In the genomic region with DNA sequence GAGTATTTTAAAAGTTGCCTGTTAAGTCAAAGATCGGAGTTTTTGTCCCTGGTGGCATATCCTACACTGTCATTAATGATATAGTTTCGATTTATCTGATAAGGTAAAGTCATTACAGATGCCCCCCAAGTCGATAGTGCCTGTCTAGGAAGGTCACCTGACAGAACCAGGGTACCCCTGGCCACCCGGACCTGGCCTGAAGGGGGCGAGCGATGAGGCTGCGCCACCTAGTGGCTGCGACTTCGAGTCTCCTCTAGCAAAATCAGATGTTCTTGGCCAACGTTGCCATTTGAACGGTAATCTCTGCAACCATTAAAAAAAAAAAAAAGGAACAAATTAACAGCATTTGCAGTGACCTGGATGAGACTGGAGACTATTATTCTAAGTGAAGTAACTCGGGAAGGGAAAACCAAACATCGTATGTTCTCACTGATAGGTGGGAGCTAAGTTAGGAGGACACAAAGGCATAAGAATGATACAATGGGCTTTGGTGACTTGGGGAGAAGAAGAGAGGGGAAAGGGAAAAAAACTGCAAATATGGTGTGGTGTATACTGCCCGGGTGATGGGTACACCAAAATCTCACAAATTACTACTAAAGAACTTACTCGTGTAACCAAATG, we compare ENCODE assay signal across 8 cellular contexts.
DNase-seq lines count a peak whose midpoint lies in the region; ATAC-seq and TF ChIP-seq lines count a peak whose summit lies in the region.

No MANE protein-coding gene starts in this region.

- H3K27ac Mint-ChIP-seq in nephron: no peak overlapping the region
- H3K27ac Mint-ChIP-seq in CD4-positive, alpha-beta memory T cell: no peak overlapping the region

- POLR2A ChIA-PET in CD4-positive, alpha-beta memory T cell (lab: Charles Lee; ENCODE audit: partially characterized antibody): no interaction called here

- no peaks in the 10 kb centered on the region for H3K9me3 ChIP-seq in esophagus squamous epithelium
- H3K9me3 ChIP-seq in CD4-positive, alpha-beta memory T cell (ENCODE audit: control insufficient read depth in 1 of 2, low read length in 2 of 2): no peaks in the 10 kb centered on the region

- H3K4me1 Mint-ChIP-seq in nephron: no peaks in the 10 kb centered on the region
- no peaks in the 10 kb centered on the region for H3K4me1 Mint-ChIP-seq in CD4-positive, alpha-beta memory T cell

- H3K4me3 Mint-ChIP-seq in nephron: no peak overlapping the region
- H3K4me3 Mint-ChIP-seq in CD4-positive, alpha-beta memory T cell: no peak overlapping the region

- H3K27ac ChIP-seq in HL-60 (replicated peaks) (no peak overlapping the region), VCaP (no peak overlapping the region), esophagus squamous epithelium (no peak overlapping the region)
- H3K27ac ChIP-seq in CD4-positive, alpha-beta memory T cell (ENCODE audit: low read depth, low read length): no peak overlapping the region

- TF ChIP-seq CTCF in HL-60 (IDR thresholded peaks at IDR 0.05; ENCODE audit: insufficient read depth, low read length): peak; percentile 42
- TF ChIP-seq CTCF in VCaP (conservative IDR thresholded peaks at IDR 0.05): peak; percentile 96
- TF ChIP-seq CTCF in esophagus squamous epithelium (IDR thresholded peaks at IDR 0.05): peak in 5 of 6 experiments; percentile 27 to 45 (median 36)
- peak; percentile 72 to 82 (median 80) for TF ChIP-seq CTCF in nephron (IDR thresholded peaks at IDR 0.05; ENCODE audit: unreplicated experiment in 3 of 3)

- peaks cover 2% of the 10 kb centered on the region for H3K9me3 Mint-ChIP-seq in nephron
- H3K9me3 Mint-ChIP-seq in CD4-positive, alpha-beta memory T cell: peaks cover 0 to 7% (median under 1%) of the 10 kb centered on the region in 8 donors

- no peaks in the 10 kb centered on the region for H3K36me3 Mint-ChIP-seq in nephron (ENCODE audit: low read depth)
- H3K36me3 Mint-ChIP-seq in CD4-positive, alpha-beta memory T cell: no peaks in the 10 kb centered on the region

- no peak for TF ChIP-seq POLR2A in esophagus squamous epithelium (IDR thresholded peaks at IDR 0.05)

- intact Hi-C loops in esophagus squamous epithelium (cut with DNase I): no loop called here
- intact Hi-C loops in CD4-positive, alpha-beta memory T cell (cut with micrococcal nuclease): no loop called here

- CTCF ChIA-PET in CD4-positive, alpha-beta memory T cell (lab: Charles Lee; ENCODE audit: partially characterized antibody): no interaction called here

- H3K4me3 ChIP-seq in HL-60 (replicated peaks; ENCODE audit: insufficient read depth, low read length) (no peak overlapping the region), esophagus squamous epithelium (no peak overlapping the region)
- H3K4me3 ChIP-seq in CD4-positive, alpha-beta memory T cell (ENCODE audit: low read length in 2 of 2): no peak overlapping the region

- no peaks in the 10 kb centered on the region for H3K27me3 Mint-ChIP-seq in nephron (ENCODE audit: low read depth)
- no peaks in the 10 kb centered on the region for H3K27me3 Mint-ChIP-seq in CD4-positive, alpha-beta memory T cell

- peak; percentile 87 for ATAC-seq in GM21447 (IDR thresholded peaks at IDR 0.05; ENCODE audit: unreplicated experiment)

- peak; percentile 21 for DNase-seq in ELR (ENCODE audit: low read depth)
- peak; percentile 10 to 45 for DNase-seq in HL-60 (ENCODE audit: low read depth in 1 of 2, low spot score in 1 of 2)
- DNase-seq in esophagus squamous epithelium (lab: John Stamatoyannopoulos, UW): no peak
- DNase-seq in CD4-positive, alpha-beta memory T cell: no peak
- DNase-seq in activated effector memory CD4-positive, alpha-beta T cell treated with anti-CD3 and anti-CD28 coated beads, Interleukin-2, amount 50 U/mL, for 16 hours: no peak

- WGBS in esophagus squamous epithelium, 2 donors: 18 to 29% methylated on average over 12 to 15 of the region's 15 CpGs

- H3K36me3 ChIP-seq in esophagus squamous epithelium: no peaks in the 10 kb centered on the region
- H3K36me3 ChIP-seq in CD4-positive, alpha-beta memory T cell (ENCODE audit: insufficient read depth, low read length): no peaks in the 10 kb centered on the region

- no peaks in the 10 kb centered on the region for H3K4me1 ChIP-seq in esophagus squamous epithelium
- H3K4me1 ChIP-seq in CD4-positive, alpha-beta memory T cell (ENCODE audit: insufficient read depth, low read length): no peaks in the 10 kb centered on the region

- H3K27me3 ChIP-seq in HL-60 (ENCODE audit: insufficient read depth, poor library complexity, severe bottlenecking) (peaks cover 2% of the 10 kb centered on the region), esophagus squamous epithelium (no peaks in the 10 kb centered on the region)
- H3K27me3 ChIP-seq in CD4-positive, alpha-beta memory T cell (ENCODE audit: insufficient read depth, low read length): no peaks in the 10 kb centered on the region

Comparison
In these comparisons a context has a peak if more than half of its experiments do, and no peak if none do; other contexts are left out.
1. DNase-seq: peak in ELR (single experiment) and HL-60 (2 of 2); none in esophagus squamous epithelium (single experiment), CD4-positive, alpha-beta memory T cell (0 of 5) and activated effector memory CD4-positive, alpha-beta T cell treated with anti-CD3 and anti-CD28 coated beads, Interleukin-2, amount 50 U/mL, for 16 hours (single experiment).
2. CTCF ChIP-seq: peak in every context shown above with its lines; median percentile 96 in VCaP; 80 in nephron; 42 in HL-60; 36 in esophagus squamous epithelium.